Comparison of ENCODE assay signal across 21 cellular contexts in the genomic region with DNA sequence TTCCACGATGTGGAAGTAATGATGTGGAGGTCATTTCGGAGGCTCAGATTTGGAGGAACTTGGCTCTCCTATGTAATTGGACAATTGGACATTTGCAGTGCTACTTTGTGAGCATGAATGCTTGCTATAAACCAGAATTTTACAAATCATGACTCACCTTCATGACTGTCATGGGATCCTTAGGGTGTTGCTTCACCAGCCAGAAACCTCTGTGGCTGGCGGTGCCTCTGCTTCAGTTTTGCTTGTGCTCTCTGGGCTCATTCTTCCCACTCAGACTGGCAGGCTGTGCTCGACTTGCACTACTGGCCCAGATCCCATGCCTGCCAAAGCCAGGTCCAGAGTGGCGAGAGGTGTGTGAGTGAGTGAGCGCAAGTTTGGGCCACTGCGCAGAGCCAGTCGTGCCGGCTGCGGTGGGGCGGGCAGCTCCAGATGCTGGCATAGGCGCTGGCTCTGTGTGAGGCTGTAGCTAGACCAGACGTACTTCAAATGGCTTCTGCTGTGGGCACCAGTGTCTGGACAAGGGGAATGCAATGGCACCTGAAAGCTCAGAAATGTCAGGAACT.
DNase-seq lines count a peak whose midpoint lies in the region; ATAC-seq and TF ChIP-seq lines count a peak whose summit lies in the region.
"Had no signal": no experiment of that assay in that cellular context is flagged by ENCODE, and none has a peak within 500 bp of the region (broad histone marks: within the 10 kb centered on the region; RNA-seq: fewer than 3 reads in every experiment).

No MANE protein-coding gene starts in this region.

- peak overlapping the region; percentile 45 for H3K27ac Mint-ChIP-seq in stimulated activated naive CD8-positive, alpha-beta T cell treated with anti-CD3 and anti-CD28 coated beads, Interleukin-15, Interleukin-2, amounts not matched to agents 100 ng/mL and 50 ng/mL, for 24 hours
- no peak overlapping the region for H3K27ac Mint-ChIP-seq in stimulated activated naive CD8-positive, alpha-beta T cell treated with anti-CD3 and anti-CD28 coated beads, Interleukin-15, amount 100 ng/mL, for 72 hours
- peak overlapping the region; percentile 42 for H3K27ac Mint-ChIP-seq in activated T-helper 2 cell treated with anti-CD3 and anti-CD28 coated beads, Interferon-gamma antibody, Interleukin-2, Interleukin-4, amounts not matched to agents 10 μg/mL and 5 μg/mL and 100 μg/mL, durations not matched to agents 14 hours and 24 hours and 36 hours

- no peaks in the 10 kb centered on the region for H3K9me3 ChIP-seq in upper lobe of right lung
- H3K9me3 ChIP-seq: SK-N-SH had no signal

- TF ChIP-seq CTCF in fibroblast of mammary gland (conservative IDR thresholded peaks at IDR 0.05; ENCODE audit: control insufficient read depth, insufficient read depth, low read depth, low read length) (no peak), upper lobe of right lung (IDR thresholded peaks at IDR 0.05) (no peak), GM10248 (IDR thresholded peaks at IDR 0.05; ENCODE audit: control extremely low read depth, extremely low read depth, low read depth, missing control alignments) (no peak)

- DNase-seq in stimulated activated naive CD8-positive, alpha-beta T cell treated with anti-CD3 and anti-CD28 coated beads, Interleukin-15, amount 100 ng/mL, for 72 hours = no peak
- DNase-seq in activated T-helper 2 cell treated with anti-CD3 and anti-CD28 coated beads, Interferon-gamma antibody, Interleukin-2, Interleukin-4, amounts not matched to agents 10 μg/mL and 5 μg/mL and 100 μg/mL, durations not matched to agents 14 hours and 24 hours and 36 hours (ENCODE audit: low spot score) = no peak
- DNase-seq in fibroblast of mammary gland (ENCODE audit: low read depth) = peak; percentile 38
- DNase-seq in upper lobe of right lung = peak; percentile 53
- DNase-seq in stimulated activated CD4-positive, alpha-beta T cell treated with anti-CD3 and anti-CD28 coated beads, Interleukin-4, amount 100 ng/mL, for 4 hours = no peak
- DNase-seq in GM10248 (ENCODE audit: extremely low spot score) = no peak
- DNase-seq: DMS 273 treated with DMSO at 0.1 percent for 48 hours, H7, NCI-H1105 treated with DMSO at 0.1 percent for 48 hours, NCI-H1694 treated with DMSO at 0.1 percent for 48 hours, NCI-H2107, NCI-H2227 treated with DMSO at 0.1 percent for 48 hours, NCI-H524 treated with DMSO at 0.1 percent for 48 hours, Right ventricle myocardium superior, SK-N-SH had no signal

- no peak overlapping the region for H3K27ac ChIP-seq in upper lobe of right lung
- H3K27ac ChIP-seq: BLaER1 treated with 17β-estradiol and CSF1 and Interleukin-3, amounts not matched to agents 10 nM and 100 nM; HL-60 had no signal

- intact Hi-C loops in activated T-helper 2 cell treated with anti-CD3 and anti-CD28 coated beads, Interferon-gamma antibody, Interleukin-2, Interleukin-4, amounts not matched to agents 10 μg/mL and 5 μg/mL and 100 μg/mL, durations not matched to agents 14 hours and 24 hours and 36 hours (cut with micrococcal nuclease) = no loop called here
- intact Hi-C loops in upper lobe of right lung (cut with DNase I) = no loop called here

- no peaks in the 10 kb centered on the region for H3K27me3 ChIP-seq in upper lobe of right lung
- H3K27me3 ChIP-seq: BLaER1 treated with 17β-estradiol and CSF1 and Interleukin-3, amounts not matched to agents 10 nM and 100 nM had no signal

- CTCF ChIA-PET in GM10248 (lab: Yijun Ruan, JAX) = interaction anchor here (0.8 to 1.3 kb wide), 2 partner anchors 8 to 9 kb away, joined by 3 to 5 read pairs; no protein-coding TSS in a partner anchor

- H3K36me3 ChIP-seq in upper lobe of right lung = no peaks in the 10 kb centered on the region
- H3K36me3 ChIP-seq: BLaER1 treated with 17β-estradiol and CSF1 and Interleukin-3, amounts not matched to agents 10 nM and 100 nM had no signal

- H3K4me3 ChIP-seq in fibroblast of mammary gland (ENCODE audit: control insufficient read depth, low read depth, low read length) (no peak overlapping the region), upper lobe of right lung (no peak overlapping the region)
- H3K4me3 ChIP-seq: BLaER1 treated with 17β-estradiol and CSF1 and Interleukin-3, amounts not matched to agents 10 nM and 100 nM; K562 had no signal

- peaks cover 31% of the 10 kb centered on the region for H3K4me1 Mint-ChIP-seq in stimulated activated naive CD8-positive, alpha-beta T cell treated with anti-CD3 and anti-CD28 coated beads, Interleukin-15, Interleukin-2, amounts not matched to agents 100 ng/mL and 50 ng/mL, for 24 hours (ENCODE audit: low read depth)
- peaks cover 22% of the 10 kb centered on the region for H3K4me1 Mint-ChIP-seq in stimulated activated naive CD8-positive, alpha-beta T cell treated with anti-CD3 and anti-CD28 coated beads, Interleukin-15, amount 100 ng/mL, for 72 hours
- peaks cover 31% of the 10 kb centered on the region for H3K4me1 Mint-ChIP-seq in activated T-helper 2 cell treated with anti-CD3 and anti-CD28 coated beads, Interferon-gamma antibody, Interleukin-2, Interleukin-4, amounts not matched to agents 10 μg/mL and 5 μg/mL and 100 μg/mL, durations not matched to agents 14 hours and 24 hours and 36 hours (ENCODE audit: low read depth)

- no peak overlapping the region for H3K4me3 Mint-ChIP-seq in stimulated activated naive CD8-positive, alpha-beta T cell treated with anti-CD3 and anti-CD28 coated beads, Interleukin-15, Interleukin-2, amounts not matched to agents 100 ng/mL and 50 ng/mL, for 24 hours
- no peak overlapping the region for H3K4me3 Mint-ChIP-seq in stimulated activated naive CD8-positive, alpha-beta T cell treated with anti-CD3 and anti-CD28 coated beads, Interleukin-15, amount 100 ng/mL, for 72 hours
- H3K4me3 Mint-ChIP-seq in activated T-helper 2 cell treated with anti-CD3 and anti-CD28 coated beads, Interferon-gamma antibody, Interleukin-2, Interleukin-4, amounts not matched to agents 10 μg/mL and 5 μg/mL and 100 μg/mL, durations not matched to agents 14 hours and 24 hours and 36 hours (ENCODE audit: low read depth) = no peak overlapping the region

- ATAC-seq in stimulated activated naive CD8-positive, alpha-beta T cell treated with anti-CD3 and anti-CD28 coated beads, Interleukin-15, amount 100 ng/mL, for 72 hours = no peak
- ATAC-seq in upper lobe of right lung (no peak), HG02571 (IDR thresholded peaks at IDR 0.05; ENCODE audit: unreplicated experiment) (no peak)
- ATAC-seq: K562, Panc1 had no signal

- peaks cover 35% of the 10 kb centered on the region for H3K9me3 Mint-ChIP-seq in stimulated activated naive CD8-positive, alpha-beta T cell treated with anti-CD3 and anti-CD28 coated beads, Interleukin-15, Interleukin-2, amounts not matched to agents 100 ng/mL and 50 ng/mL, for 24 hours
- peaks cover 18 to 35% of the 10 kb centered on the region in 2 donors for H3K9me3 Mint-ChIP-seq in stimulated activated naive CD8-positive, alpha-beta T cell treated with anti-CD3 and anti-CD28 coated beads, Interleukin-15, amount 100 ng/mL, for 72 hours
- peaks cover 57% of the 10 kb centered on the region for H3K9me3 Mint-ChIP-seq in activated T-helper 2 cell treated with anti-CD3 and anti-CD28 coated beads, Interferon-gamma antibody, Interleukin-2, Interleukin-4, amounts not matched to agents 10 μg/mL and 5 μg/mL and 100 μg/mL, durations not matched to agents 14 hours and 24 hours and 36 hours

- H3K4me1 ChIP-seq in upper lobe of right lung = no peaks in the 10 kb centered on the region
- H3K4me1 ChIP-seq: BLaER1 treated with 17β-estradiol and CSF1 and Interleukin-3, amounts not matched to agents 10 nM and 100 nM had no signal

- no peaks in the 10 kb centered on the region for H3K27me3 Mint-ChIP-seq in stimulated activated naive CD8-positive, alpha-beta T cell treated with anti-CD3 and anti-CD28 coated beads, Interleukin-15, Interleukin-2, amounts not matched to agents 100 ng/mL and 50 ng/mL, for 24 hours
- H3K27me3 Mint-ChIP-seq in stimulated activated naive CD8-positive, alpha-beta T cell treated with anti-CD3 and anti-CD28 coated beads, Interleukin-15, amount 100 ng/mL, for 72 hours = peaks cover 10% of the 10 kb centered on the region
- H3K27me3 Mint-ChIP-seq in activated T-helper 2 cell treated with anti-CD3 and anti-CD28 coated beads, Interferon-gamma antibody, Interleukin-2, Interleukin-4, amounts not matched to agents 10 μg/mL and 5 μg/mL and 100 μg/mL, durations not matched to agents 14 hours and 24 hours and 36 hours (ENCODE audit: low read depth) = no peaks in the 10 kb centered on the region

- POLR2A ChIA-PET in GM10248 (lab: Yijun Ruan, JAX) = no interaction called here

- no peaks in the 10 kb centered on the region for H3K36me3 Mint-ChIP-seq in stimulated activated naive CD8-positive, alpha-beta T cell treated with anti-CD3 and anti-CD28 coated beads, Interleukin-15, Interleukin-2, amounts not matched to agents 100 ng/mL and 50 ng/mL, for 24 hours (ENCODE audit: low read depth)
- peaks cover 23% of the 10 kb centered on the region for H3K36me3 Mint-ChIP-seq in activated T-helper 2 cell treated with anti-CD3 and anti-CD28 coated beads, Interferon-gamma antibody, Interleukin-2, Interleukin-4, amounts not matched to agents 10 μg/mL and 5 μg/mL and 100 μg/mL, durations not matched to agents 14 hours and 24 hours and 36 hours (ENCODE audit: low read depth)

Comparison
In these comparisons a context has a peak if more than half of its experiments do, and no peak if none do; other contexts are left out.
1. H3K27ac Mint-ChIP-seq: peak in stimulated activated naive CD8-positive, alpha-beta T cell treated with anti-CD3 and anti-CD28 coated beads, Interleukin-15, Interleukin-2, amounts not matched to agents 100 ng/mL and 50 ng/mL, for 24 hours (single experiment) and activated T-helper 2 cell treated with anti-CD3 and anti-CD28 coated beads, Interferon-gamma antibody, Interleukin-2, Interleukin-4, amounts not matched to agents 10 μg/mL and 5 μg/mL and 100 μg/mL, durations not matched to agents 14 hours and 24 hours and 36 hours (single experiment); none in stimulated activated naive CD8-positive, alpha-beta T cell treated with anti-CD3 and anti-CD28 coated beads, Interleukin-15, amount 100 ng/mL, for 72 hours (0 of 2).
2. DNase-seq: peak in fibroblast of mammary gland (single experiment) and upper lobe of right lung (single experiment); none in stimulated activated naive CD8-positive, alpha-beta T cell treated with anti-CD3 and anti-CD28 coated beads, Interleukin-15, amount 100 ng/mL, for 72 hours (0 of 2), activated T-helper 2 cell treated with anti-CD3 and anti-CD28 coated beads, Interferon-gamma antibody, Interleukin-2, Interleukin-4, amounts not matched to agents 10 μg/mL and 5 μg/mL and 100 μg/mL, durations not matched to agents 14 hours and 24 hours and 36 hours (single experiment), stimulated activated CD4-positive, alpha-beta T cell treated with anti-CD3 and anti-CD28 coated beads, Interleukin-4, amount 100 ng/mL, for 4 hours (0 of 2) and GM10248 (single experiment).